In genomic region chr2:128491845-128492244, GRCh38 we compare ENCODE assay signal across 29 cellular contexts.
A peak's percentile ranks its signal among the peaks of the same experiment; 100 is the strongest.
DNase-seq lines count a peak whose midpoint lies in the region; ATAC-seq lines count a peak whose summit lies in the region.
"Had no signal": no experiment of that assay in that cellular context is flagged by ENCODE, and none has a peak within 500 bp of the region (broad histone marks: within the 10 kb centered on the region; RNA-seq: fewer than 3 reads in every experiment).

No MANE protein-coding gene starts in this region.

- H3K9ac ChIP-seq in NT2/D1 (ENCODE audit: insufficient read length, low read depth): no peak overlapping the region
- no peak overlapping the region for H3K9ac ChIP-seq in iPS-18a (ENCODE audit: low read length)
- H3K9ac ChIP-seq: SK-N-SH had no signal

- ATAC-seq in activated CD8-positive, alpha-beta memory T cell treated with anti-CD3 and anti-CD28 coated beads, Interleukin-2, amount 10 ng/mL, durations not matched to agents 7 days and 5 days: no peak
- no peak for ATAC-seq in sciatic nerve
- ATAC-seq: A549; activated CD8-positive, alpha-beta T cell treated with anti-CD3 and anti-CD28 coated beads, Interleukin-2, amount 10 ng/mL, durations not matched to agents 7 days and 5 days; foreskin keratinocyte; lower lobe of right lung; right cardiac atrium; stimulated activated memory B cell treated with anti-CD40 and anti-IgM and Interleukin-4, amounts not matched to agents 10 μg/mL and 1 μg/mL and 100 μg/mL, for 72 hours; T-helper 17 cell had no signal

- H3K27me3 Mint-ChIP-seq in activated CD8-positive, alpha-beta memory T cell treated with anti-CD3 and anti-CD28 coated beads, Interleukin-2, amount 10 ng/mL, durations not matched to agents 7 days and 5 days: peaks cover 10% of the 10 kb centered on the region
- H3K27me3 Mint-ChIP-seq: activated naive CD8-positive, alpha-beta T cell had no signal

- no peaks in the 10 kb centered on the region for H3K4me1 Mint-ChIP-seq in activated CD8-positive, alpha-beta memory T cell treated with anti-CD3 and anti-CD28 coated beads, Interleukin-2, amount 10 ng/mL, durations not matched to agents 7 days and 5 days
- H3K4me1 Mint-ChIP-seq: CD8-positive, alpha-beta memory T cell; stimulated activated memory B cell treated with anti-CD40 and anti-IgM and Interleukin-4, amounts not matched to agents 10 μg/mL and 1 μg/mL and 100 μg/mL, for 72 hours had no signal

- H3K27me3 ChIP-seq in NT2/D1 (ENCODE audit: insufficient read depth, insufficient read length): no peaks in the 10 kb centered on the region
- H3K27me3 ChIP-seq in iPS-18a (ENCODE audit: control insufficient read depth, insufficient read depth, low read length): no peaks in the 10 kb centered on the region

- H3K4me3 Mint-ChIP-seq in activated CD8-positive, alpha-beta memory T cell treated with anti-CD3 and anti-CD28 coated beads, Interleukin-2, amount 10 ng/mL, durations not matched to agents 7 days and 5 days: no peak overlapping the region
- H3K4me3 Mint-ChIP-seq: activated CD8-positive, alpha-beta T cell treated with anti-CD3 and anti-CD28 coated beads, Interleukin-2, amount 10 ng/mL, durations not matched to agents 7 days and 5 days; activated naive CD8-positive, alpha-beta T cell; CD8-positive, alpha-beta memory T cell; stimulated activated memory B cell treated with anti-CD40 and anti-IgM and Interleukin-4, amounts not matched to agents 10 μg/mL and 1 μg/mL and 100 μg/mL, for 72 hours; T-helper 17 cell had no signal

- DNase-seq in ELF-1 (ENCODE audit: low read depth, low spot score): peak; percentile 33
- peak; percentile 86 for DNase-seq in NT2/D1 (ENCODE audit: low read depth, low spot score)
- peak; percentile 58 for DNase-seq in posterior vena cava (ENCODE audit: low spot score)
- DNase-seq in activated CD8-positive, alpha-beta memory T cell treated with anti-CD3 and anti-CD28 coated beads, Interleukin-2, amount 10 ng/mL, durations not matched to agents 7 days and 5 days: no peak
- no peak for DNase-seq in sciatic nerve (ENCODE audit: low spot score)
- no peak for DNase-seq in stimulated activated CD4-positive, alpha-beta T cell treated with anti-CD3 and anti-CD28 coated beads, Interleukin-12 subunit alpha, Interleukin-12 subunit beta, amount 100 ng/mL, for 4 hours
- no peak for DNase-seq in cerebellar cortex (ENCODE audit: low spot score)
- DNase-seq: activated CD4-positive, alpha-beta T cell treated with anti-CD3 and anti-CD28 coated beads for 1 hour; activated CD8-positive, alpha-beta T cell treated with anti-CD3 and anti-CD28 coated beads, Interleukin-2, amount 10 ng/mL, durations not matched to agents 7 days and 5 days; activated effector memory CD4-positive, alpha-beta T cell treated with Interleukin-2 at 50 U/mL for 16 hours; activated T-cell treated with anti-CD3 and anti-CD28 coated beads for 4 hours; AML-193; anterior cingulate cortex; CD8-positive, alpha-beta memory T cell; DMS 273 treated with DMSO at 0.1 percent for 48 hours; foreskin keratinocyte; Karpas-422; lower lobe of right lung; NCI-H1436 treated with DMSO at 0.1 percent for 48 hours; OCI-M1; right cardiac atrium; SK-N-SH; stimulated activated CD4-positive, alpha-beta T cell treated with anti-CD3 and anti-CD28 coated beads, Interleukin-4, amount 100 ng/mL, for 4 hours; T-helper 17 cell had no signal

- no peaks in the 10 kb centered on the region for H3K36me3 Mint-ChIP-seq in activated CD8-positive, alpha-beta memory T cell treated with anti-CD3 and anti-CD28 coated beads, Interleukin-2, amount 10 ng/mL, durations not matched to agents 7 days and 5 days
- H3K36me3 Mint-ChIP-seq: activated naive CD8-positive, alpha-beta T cell; CD8-positive, alpha-beta memory T cell; stimulated activated memory B cell treated with anti-CD40 and anti-IgM and Interleukin-4, amounts not matched to agents 10 μg/mL and 1 μg/mL and 100 μg/mL, for 72 hours had no signal

- intact Hi-C loops in posterior vena cava (cut with DNase I): no loop called here
- intact Hi-C loops in sciatic nerve (cut with DNase I): no loop called here

- H3K9me3 ChIP-seq in NT2/D1 (ENCODE audit: insufficient read depth, low read length) (peaks cover 12% of the 10 kb centered on the region; the same call in 1 of the 2 replicates), iPS-18a (ENCODE audit: control insufficient read depth, low read depth, low read length) (no peaks in the 10 kb centered on the region)
- H3K9me3 ChIP-seq: A549, lower lobe of right lung, SK-N-SH had no signal

- peaks cover 26% of the 10 kb centered on the region for H3K4me1 ChIP-seq in NT2/D1 (ENCODE audit: insufficient read depth, insufficient read length)
- H3K4me1 ChIP-seq in iPS-18a (ENCODE audit: control insufficient read depth, low read depth, low read length): peaks cover 49% of the 10 kb centered on the region
- H3K4me1 ChIP-seq: A549, foreskin keratinocyte had no signal

- no peak overlapping the region for H3K27ac Mint-ChIP-seq in activated CD8-positive, alpha-beta memory T cell treated with anti-CD3 and anti-CD28 coated beads, Interleukin-2, amount 10 ng/mL, durations not matched to agents 7 days and 5 days
- H3K27ac Mint-ChIP-seq: activated CD8-positive, alpha-beta T cell treated with anti-CD3 and anti-CD28 coated beads, Interleukin-2, amount 10 ng/mL, durations not matched to agents 7 days and 5 days; activated naive CD8-positive, alpha-beta T cell; CD8-positive, alpha-beta memory T cell; stimulated activated memory B cell treated with anti-CD40 and anti-IgM and Interleukin-4, amounts not matched to agents 10 μg/mL and 1 μg/mL and 100 μg/mL, for 72 hours; T-helper 17 cell had no signal

- CTCF ChIA-PET in activated CD8-positive, alpha-beta memory T cell treated with anti-CD3 and anti-CD28 coated beads, Interleukin-2, amount 10 ng/mL, durations not matched to agents 7 days and 5 days (lab: Charles Lee): no interaction called here

- H3K4me3 ChIP-seq in NT2/D1 (ENCODE audit: insufficient read length, low read depth): no peak overlapping the region
- peak overlapping the region; percentile 2 for H3K4me3 ChIP-seq in iPS-18a (ENCODE audit: low read length)
- H3K4me3 ChIP-seq: A549, esophagus muscularis mucosa, lower lobe of right lung had no signal

- H3K9me3 Mint-ChIP-seq in activated CD8-positive, alpha-beta memory T cell treated with anti-CD3 and anti-CD28 coated beads, Interleukin-2, amount 10 ng/mL, durations not matched to agents 7 days and 5 days (ENCODE audit: low read depth): no peaks in the 10 kb centered on the region

- H3K27ac ChIP-seq in iPS-18a (ENCODE audit: low read length): no peak overlapping the region
- H3K27ac ChIP-seq: A549, esophagus muscularis mucosa, foreskin keratinocyte, lower lobe of right lung had no signal

- H3K36me3 ChIP-seq in NT2/D1 (ENCODE audit: insufficient read depth, insufficient read length, low read length) (no peaks in the 10 kb centered on the region), iPS-18a (ENCODE audit: control insufficient read depth, low read depth, low read length) (no peaks in the 10 kb centered on the region)
- H3K36me3 ChIP-seq: esophagus muscularis mucosa, lower lobe of right lung had no signal

Comparison
In these comparisons a context has a peak if more than half of its experiments do, and no peak if none do; other contexts are left out.
1. DNase-seq: peak in ELF-1 (single experiment), NT2/D1 (single experiment) and posterior vena cava (single experiment); none in activated CD8-positive, alpha-beta memory T cell treated with anti-CD3 and anti-CD28 coated beads, Interleukin-2, amount 10 ng/mL, durations not matched to agents 7 days and 5 days (single experiment), sciatic nerve (single experiment), stimulated activated CD4-positive, alpha-beta T cell treated with anti-CD3 and anti-CD28 coated beads, Interleukin-12 subunit alpha, Interleukin-12 subunit beta, amount 100 ng/mL, for 4 hours (single experiment) and cerebellar cortex (single experiment).